Comparison of ENCODE assay signal across 22 cellular contexts in the genomic region with DNA sequence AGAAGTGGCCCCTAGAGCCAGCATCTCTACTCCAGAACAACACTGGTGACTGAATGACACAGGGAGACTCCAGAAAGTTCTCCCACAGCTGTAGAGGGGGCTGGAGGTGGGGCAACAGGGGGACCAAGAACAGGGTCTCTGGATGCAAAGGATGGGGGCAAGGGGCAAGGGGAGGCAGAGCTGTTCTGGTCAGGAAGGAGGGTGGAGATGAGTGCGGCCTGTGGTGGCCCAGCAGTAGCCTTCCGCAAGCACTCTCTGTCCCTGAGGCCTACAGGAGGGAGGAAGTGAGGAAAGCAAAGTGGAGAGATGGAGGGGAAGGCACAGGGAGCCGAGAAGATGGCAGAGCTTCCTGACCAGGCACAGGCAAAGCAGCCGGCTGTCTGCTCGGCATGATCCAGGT. TPM values are rescaled to one million over a fixed set of nuclear protein-coding genes. Genes with fewer than 3 reads are reported as not detected.
DNase-seq lines count a peak whose midpoint lies in the region; ATAC-seq and TF ChIP-seq lines count a peak whose summit lies in the region.
"Had no signal": no experiment of that assay in that cellular context is flagged by ENCODE, and none has a peak within 500 bp of the region (broad histone marks: within the 10 kb centered on the region; RNA-seq: fewer than 3 reads in every experiment).

No MANE protein-coding gene starts in this region.

- H3K9me3 ChIP-seq in muscle layer of colon (ENCODE audit: low read length) (no peaks in the 10 kb centered on the region), MG63 (no peaks in the 10 kb centered on the region)
- H3K9me3 ChIP-seq: Caco-2, Peyer's patch had no signal

- H3K36me3 ChIP-seq in GM23338 (ENCODE audit: insufficient read depth), result no peaks in the 10 kb centered on the region
- H3K36me3 ChIP-seq in muscle layer of colon (ENCODE audit: insufficient read depth, low read length), result no peaks in the 10 kb centered on the region
- no peaks in the 10 kb centered on the region for H3K36me3 ChIP-seq in MG63
- H3K36me3 ChIP-seq: Peyer's patch had no signal

- ATAC-seq in GM23338, result no peak
- no peak for ATAC-seq in Right ventricle myocardium inferior
- ATAC-seq: CD8-positive, alpha-beta T cell; GM12878; HepG2 had no signal

- no peaks in the 10 kb centered on the region for H3K9me2 ChIP-seq in GM23338 (ENCODE audit: insufficient read depth)

- TF ChIP-seq CTCF in GM23338 (conservative IDR thresholded peaks at IDR 0.05; ENCODE audit: low read depth in 2 of 2) (no peak), osteocyte (IDR thresholded peaks at IDR 0.05) (no peak)

- intact Hi-C loops in Right ventricle myocardium inferior (cut with DNase I), result no loop called here

- no peaks in the 10 kb centered on the region for H3K27me3 Mint-ChIP-seq in GM23338 (ENCODE audit: insufficient read depth, low read depth, poor library complexity)
- H3K27me3 Mint-ChIP-seq in osteocyte (ENCODE audit: unreplicated experiment), result no peaks in the 10 kb centered on the region

- H3K36me3 Mint-ChIP-seq in GM23338 (ENCODE audit: low read depth), result no peaks in the 10 kb centered on the region
- H3K36me3 Mint-ChIP-seq in osteocyte (ENCODE audit: unreplicated experiment), result no peaks in the 10 kb centered on the region
- H3K36me3 Mint-ChIP-seq: CD8-positive, alpha-beta T cell had no signal

- no peak overlapping the region for H3K4me2 ChIP-seq in GM23338

- H3K4me1 Mint-ChIP-seq in GM23338, result peaks cover 18% of the 10 kb centered on the region
- no peaks in the 10 kb centered on the region for H3K4me1 Mint-ChIP-seq in osteocyte (ENCODE audit: unreplicated experiment)
- H3K4me1 Mint-ChIP-seq: B cell had no signal

- H3K4me3 ChIP-seq in GM23338 (no peak overlapping the region), muscle layer of colon (ENCODE audit: low read depth in 1 of 2, low read length in 2 of 2) (no peak overlapping the region), MG63 (no peak overlapping the region)
- H3K4me3 ChIP-seq: GM12878, Peyer's patch had no signal

- H3K27me3 ChIP-seq in GM23338 (ENCODE audit: insufficient read depth) (no peaks in the 10 kb centered on the region), muscle layer of colon (ENCODE audit: control insufficient read depth in 1 of 2, insufficient read depth in 2 of 2, low read length in 2 of 2) (no peaks in the 10 kb centered on the region), MG63 (no peaks in the 10 kb centered on the region)
- H3K27me3 ChIP-seq: Peyer's patch had no signal

- H3K27ac Mint-ChIP-seq in GM23338 (no peak overlapping the region), osteocyte (ENCODE audit: unreplicated experiment) (no peak overlapping the region)
- H3K27ac Mint-ChIP-seq: B cell; CD8-positive, alpha-beta T cell had no signal

- H3F3A ChIP-seq in GM23338 (replicated peaks; ENCODE audit: low read depth), result no peaks in the 10 kb centered on the region

- no peaks in the 10 kb centered on the region for H3K79me2 ChIP-seq in GM23338 (replicated peaks; ENCODE audit: insufficient read depth)

- no peak overlapping the region for H3K9ac ChIP-seq in muscle layer of colon (ENCODE audit: low read length)

- H3K4me3 Mint-ChIP-seq in GM23338, result no peak overlapping the region
- H3K4me3 Mint-ChIP-seq in osteocyte (ENCODE audit: unreplicated experiment), result no peak overlapping the region
- H3K4me3 Mint-ChIP-seq: B cell; CD8-positive, alpha-beta T cell had no signal

- H3K27ac ChIP-seq in GM23338 (ENCODE audit: low read depth), result 0 out of 2 replicates have a peak overlapping the region, but pooled peaks have one; percentile 59
- H3K27ac ChIP-seq in cingulate gyrus (ENCODE audit: low read depth, low read length), result peak overlapping the region; percentile 39
- H3K27ac ChIP-seq in muscle layer of colon (ENCODE audit: low read depth, low read length), result peak overlapping the region; percentile 21
- H3K27ac ChIP-seq: 22Rv1, C4-2B, Peyer's patch had no signal

- H3K4me1 ChIP-seq in GM23338 (ENCODE audit: insufficient read depth) (peaks cover 5% of the 10 kb centered on the region; the same call in 1 of the 2 replicates), muscle layer of colon (ENCODE audit: insufficient read depth, low read length) (peaks cover 14% of the 10 kb centered on the region)
- H3K4me1 ChIP-seq: Caco-2, Peyer's patch had no signal

- H3K9me3 Mint-ChIP-seq in GM23338 (no peaks in the 10 kb centered on the region), osteocyte (ENCODE audit: unreplicated experiment) (no peaks in the 10 kb centered on the region)
- H3K9me3 Mint-ChIP-seq: CD8-positive, alpha-beta T cell had no signal

- no peak overlapping the region for H2AFZ ChIP-seq in GM23338

- no peaks in the 10 kb centered on the region for H4K20me1 ChIP-seq in GM23338 (replicated peaks; ENCODE audit: insufficient read depth)

- DNase-seq in GM23338 (ENCODE audit: low spot score) (no peak), osteocyte (ENCODE audit: extremely low spot score, unreplicated experiment) (peak; percentile 56), NOMO-1 (lab: John Stamatoyannopoulos, UW; ENCODE audit: unreplicated experiment in 2 of 2) (no peak), Right ventricle myocardium inferior (ENCODE audit: missing footprints) (no peak), MG63 (no peak)
- DNase-seq: Caco-2, DMS79, EL, GDM1, Kasumi-1, NCI-H2029 treated with DMSO at 0.1 percent for 48 hours, NCI-H446 treated with DMSO at 0.1 percent for 48 hours, NCI-H526, Peyer's patch had no signal

TF ChIP-seq in GM23338, 12 proteins besides CTCF, POLR2A, EP300 and RAD21 (continues in another document):
- TF ChIP-seq ZNF114 (CRISPR knock-in tag; IDR thresholded peaks at IDR 0.05) (no peak), CREB1 (CRISPR knock-in tag; IDR thresholded peaks at IDR 0.05; ENCODE audit: low read depth) (no peak)
- TF ChIP-seq, protein P1, sequence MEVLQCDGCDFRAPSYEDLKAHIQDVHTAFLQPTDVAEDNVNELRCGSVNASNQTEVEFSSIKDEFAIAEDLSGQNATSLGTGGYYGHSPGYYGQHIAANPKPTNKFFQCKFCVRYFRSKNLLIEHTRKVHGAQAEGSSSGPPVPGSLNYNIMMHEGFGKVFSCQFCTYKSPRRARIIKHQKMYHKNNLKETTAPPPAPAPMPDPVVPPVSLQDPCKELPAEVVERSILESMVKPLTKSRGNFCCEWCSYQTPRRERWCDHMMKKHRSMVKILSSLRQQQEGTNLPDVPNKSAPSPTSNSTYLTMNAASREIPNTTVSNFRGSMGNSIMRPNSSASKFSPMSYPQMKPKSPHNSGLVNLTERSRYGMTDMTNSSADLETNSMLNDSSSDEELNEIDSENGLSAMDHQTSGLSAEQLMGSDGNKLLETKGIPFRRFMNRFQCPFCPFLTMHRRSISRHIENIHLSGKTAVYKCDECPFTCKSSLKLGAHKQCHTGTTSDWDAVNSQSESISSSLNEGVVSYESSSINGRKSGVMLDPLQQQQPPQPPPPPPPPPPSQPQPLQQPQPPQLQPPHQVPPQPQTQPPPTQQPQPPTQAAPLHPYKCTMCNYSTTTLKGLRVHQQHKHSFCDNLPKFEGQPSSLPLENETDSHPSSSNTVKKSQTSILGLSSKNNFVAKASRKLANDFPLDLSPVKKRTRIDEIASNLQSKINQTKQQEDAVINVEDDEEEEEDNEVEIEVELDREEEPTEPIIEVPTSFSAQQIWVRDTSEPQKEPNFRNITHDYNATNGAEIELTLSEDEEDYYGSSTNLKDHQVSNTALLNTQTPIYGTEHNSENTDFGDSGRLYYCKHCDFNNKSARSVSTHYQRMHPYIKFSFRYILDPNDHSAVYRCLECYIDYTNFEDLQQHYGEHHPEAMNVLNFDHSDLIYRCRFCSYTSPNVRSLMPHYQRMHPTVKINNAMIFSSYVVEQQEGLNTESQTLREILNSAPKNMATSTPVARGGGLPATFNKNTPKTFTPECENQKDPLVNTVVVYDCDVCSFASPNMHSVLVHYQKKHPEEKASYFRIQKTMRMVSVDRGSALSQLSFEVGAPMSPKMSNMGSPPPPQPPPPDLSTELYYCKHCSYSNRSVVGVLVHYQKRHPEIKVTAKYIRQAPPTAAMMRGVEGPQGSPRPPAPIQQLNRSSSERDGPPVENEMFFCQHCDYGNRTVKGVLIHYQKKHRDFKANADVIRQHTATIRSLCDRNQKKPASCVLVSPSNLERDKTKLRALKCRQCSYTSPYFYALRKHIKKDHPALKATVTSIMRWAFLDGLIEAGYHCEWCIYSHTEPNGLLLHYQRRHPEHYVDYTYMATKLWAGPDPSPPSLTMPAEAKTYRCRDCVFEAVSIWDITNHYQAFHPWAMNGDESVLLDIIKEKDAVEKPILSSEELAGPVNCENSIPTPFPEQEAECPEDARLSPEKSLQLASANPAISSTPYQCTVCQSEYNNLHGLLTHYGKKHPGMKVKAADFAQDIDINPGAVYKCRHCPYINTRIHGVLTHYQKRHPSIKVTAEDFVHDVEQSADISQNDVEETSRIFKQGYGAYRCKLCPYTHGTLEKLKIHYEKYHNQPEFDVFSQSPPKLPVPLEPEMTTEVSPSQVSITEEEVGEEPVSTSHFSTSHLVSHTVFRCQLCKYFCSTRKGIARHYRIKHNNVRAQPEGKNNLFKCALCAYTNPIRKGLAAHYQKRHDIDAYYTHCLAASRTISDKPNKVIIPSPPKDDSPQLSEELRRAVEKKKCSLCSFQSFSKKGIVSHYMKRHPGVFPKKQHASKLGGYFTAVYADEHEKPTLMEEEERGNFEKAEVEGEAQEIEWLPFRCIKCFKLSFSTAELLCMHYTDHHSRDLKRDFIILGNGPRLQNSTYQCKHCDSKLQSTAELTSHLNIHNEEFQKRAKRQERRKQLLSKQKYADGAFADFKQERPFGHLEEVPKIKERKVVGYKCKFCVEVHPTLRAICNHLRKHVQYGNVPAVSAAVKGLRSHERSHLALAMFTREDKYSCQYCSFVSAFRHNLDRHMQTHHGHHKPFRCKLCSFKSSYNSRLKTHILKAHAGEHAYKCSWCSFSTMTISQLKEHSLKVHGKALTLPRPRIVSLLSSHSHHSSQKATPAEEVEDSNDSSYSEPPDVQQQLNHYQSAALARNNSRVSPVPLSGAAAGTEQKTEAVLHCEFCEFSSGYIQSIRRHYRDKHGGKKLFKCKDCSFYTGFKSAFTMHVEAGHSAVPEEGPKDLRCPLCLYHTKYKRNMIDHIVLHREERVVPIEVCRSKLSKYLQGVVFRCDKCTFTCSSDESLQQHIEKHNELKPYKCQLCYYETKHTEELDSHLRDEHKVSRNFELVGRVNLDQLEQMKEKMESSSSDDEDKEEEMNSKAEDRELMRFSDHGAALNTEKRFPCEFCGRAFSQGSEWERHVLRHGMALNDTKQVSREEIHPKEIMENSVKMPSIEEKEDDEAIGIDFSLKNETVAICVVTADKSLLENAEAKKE (CRISPR knock-in tag; IDR thresholded peaks at IDR 0.05), result no peak

RNA-seq across cellular contexts. Expression of a gene that starts 56.5 kb away (rescaled TPM):
- total RNA-seq in GM23338 (2014; rRNA removed; shearing (Covaris generic)), result 23.9 and 30.9 TPM in 2 replicates
- 9.2 and 10.8 TPM in 2 replicates for polyA plus RNA-seq in GM23338 (2016; fragmentation: Nextera tagmentation; extraction: Ambion mirVana)
- total RNA-seq in osteocyte (3.2 and 6.3 TPM in 2 replicates), Right ventricle myocardium inferior (53.7 TPM)
- 19.6 and 19.7 TPM in 2 replicates for total RNA-seq in MG63 (2014; rRNA removed; shearing (Covaris generic); ENCODE audit: low replicate concordance)
